11 cellular contexts compared by ENCODE assay signal in genomic region chr11:12717851-12718291, GRCh38. TPM values are rescaled to one million over a fixed set of nuclear protein-coding genes. Genes with fewer than 3 reads are reported as not detected.
A peak's percentile ranks its signal among the peaks of the same experiment; 100 is the strongest.
DNase-seq lines count a peak whose midpoint lies in the region; ATAC-seq and TF ChIP-seq lines count a peak whose summit lies in the region.
"Had no signal": no experiment of that assay in that cellular context is flagged by ENCODE, and none has a peak within 500 bp of the region (broad histone marks: within the 10 kb centered on the region; RNA-seq: fewer than 3 reads in every experiment).

No MANE protein-coding gene starts in this region.

- WGBS in transverse colon (ENCODE audit: low coverage in 1 of 2), 2 donors, result 63% methylated on average over 5 of the region's 5 CpGs; no CpG with 5 or more reads in 1 of the 2 donors

- no peaks in the 10 kb centered on the region for H3K27me3 ChIP-seq in transverse colon
- H3K27me3 ChIP-seq: cardiac muscle cell had no signal

- DNase-seq in T follicular helper cell (ENCODE audit: low read depth) (peak; percentile 38), kidney tubule cell (ENCODE audit: low spot score) (peak; percentile 70), KBM-7 (no peak), HuH-7 (ENCODE audit: low spot score) (no peak), transverse colon (no peak), dermis blood vessel endothelial cell (no peak)
- DNase-seq: GOT3, retina had no signal

- no peak for TF ChIP-seq POLR2A in GM18505 (IDR thresholded peaks at IDR 0.05; ENCODE audit: borderline replicate concordance, extremely low read depth, insufficient read depth, insufficient read length)
- TF ChIP-seq POLR2A in transverse colon (IDR thresholded peaks at IDR 0.05), result no peak

- no peak overlapping the region for H3K4me3 ChIP-seq in transverse colon
- H3K4me3 ChIP-seq: cardiac muscle cell had no signal

- no peak for TF ChIP-seq EP300 in transverse colon (IDR thresholded peaks at IDR 0.05; ENCODE audit: low read depth)

- H3K4me1 ChIP-seq in transverse colon, result peaks cover under 1 to 4% (median 3%) of the 10 kb centered on the region in 4 donors

- TF ChIP-seq CTCF in transverse colon (IDR thresholded peaks at IDR 0.05), result no peak

- intact Hi-C loops in transverse colon (cut with DNase I; ENCODE audit: low total_unique reads), result no loop called here

- no peaks in the 10 kb centered on the region for H3K36me3 ChIP-seq in transverse colon
- H3K36me3 ChIP-seq: cardiac muscle cell had no signal

- in situ Hi-C loops in KBM-7 (cut with MboI; ENCODE audit: low pct_unique_long_range_greater_than_20kb, low sequenced_read_pairs) (no loop called here), transverse colon (cut with MboI; ENCODE audit: low pct_ligation_motif_present in 1 of 4, low pct_unique_long_range_greater_than_20kb in 1 of 4, low sequenced_read_pairs in 3 of 4) (no loop called here)

- peak; percentile 85 for ATAC-seq in GM18505 (IDR thresholded peaks at IDR 0.05; ENCODE audit: unreplicated experiment)
- peak; percentile 80 for ATAC-seq in HG02642 (IDR thresholded peaks at IDR 0.05; ENCODE audit: poor library complexity, unreplicated experiment)

- no peaks in the 10 kb centered on the region for H3K9me3 ChIP-seq in transverse colon

- H3K27ac ChIP-seq in transverse colon, result no peak overlapping the region
- H3K27ac ChIP-seq: cardiac muscle cell had no signal

RNA-seq across cellular contexts. Expression of gene TEAD1, which starts 43.6 kb away (rescaled TPM):
- total RNA-seq in transverse colon, result 100 to 1,000 TPM in 1 of 4 donors, 10 to 100 TPM in 3; 46.4 to 214 (median 61.2) TPM
- total RNA-seq in dermis blood vessel endothelial cell, result 27.1 and 38.4 TPM in 2 replicates

Comparison
In these comparisons a context has a peak if more than half of its experiments do, and no peak if none do; other contexts are left out.
1. DNase-seq: peak in T follicular helper cell (single experiment) and kidney tubule cell (single experiment); none in KBM-7 (single experiment), HuH-7 (single experiment), transverse colon (single experiment) and dermis blood vessel endothelial cell (single experiment).